Comparison of ENCODE assay signal across 1 cellular context in the genomic region with DNA sequence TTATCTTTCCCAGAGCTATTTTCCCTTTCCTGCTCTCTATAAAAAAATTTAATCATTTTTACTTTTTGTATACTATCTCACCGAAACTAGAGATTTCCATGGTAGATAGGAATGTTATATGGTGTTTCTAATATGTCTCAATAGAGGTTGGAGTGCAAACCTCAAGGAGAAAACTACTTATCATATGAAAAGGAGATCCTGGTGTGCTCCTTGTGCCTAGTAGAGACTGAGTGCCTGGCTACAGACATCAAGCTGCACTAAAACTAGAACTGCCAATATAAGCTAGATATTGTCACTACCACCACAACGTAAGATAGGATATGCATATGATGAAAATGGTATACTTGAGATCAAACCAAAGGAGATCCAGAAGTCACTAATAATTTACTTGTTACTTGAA.
TF ChIP-seq lines count a peak whose summit lies in the region.

No MANE protein-coding gene starts in this region.

TF ChIP-seq in endothelial cell of umbilical vein, 7 proteins besides CTCF, POLR2A, EP300 and RAD21 (continued from another document):
- TF ChIP-seq JUN (IDR thresholded peaks at IDR 0.05; ENCODE audit: borderline replicate concordance, insufficient read depth, insufficient read length, low read depth) = no peak
